ENCODE assay signal across 8 cellular contexts in the genomic region with DNA sequence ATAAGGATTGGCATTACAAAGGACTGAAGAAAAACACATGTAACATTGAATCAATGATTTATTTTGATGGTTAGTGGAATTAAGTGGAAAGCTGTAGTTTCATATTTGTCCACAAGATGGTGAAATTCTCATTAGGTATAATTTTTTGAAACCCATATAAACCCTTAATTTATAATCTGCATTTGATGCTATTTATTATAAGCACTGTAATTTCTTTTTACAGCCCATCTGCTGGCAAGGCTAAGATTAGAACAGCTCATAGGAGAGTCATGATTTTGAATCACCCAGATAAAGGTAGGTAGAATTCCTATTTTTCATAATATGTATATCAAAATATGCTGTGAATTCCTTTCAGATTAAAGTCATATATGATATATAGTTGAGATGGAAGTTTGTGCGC.
DNase-seq lines count a peak whose midpoint lies in the region; ATAC-seq, FAIRE-seq and TF ChIP-seq lines count a peak whose summit lies in the region.

No MANE protein-coding gene starts in this region.

- POLR2A ChIA-PET in HEK293T (lab: Yijun Ruan, JAX): no interaction called here

- no peak for ATAC-seq in GM18868 (IDR thresholded peaks at IDR 0.05; ENCODE audit: unreplicated experiment)

- peak; percentile 80 for TF ChIP-seq CTCF in CD14-positive monocyte (IDR thresholded peaks at IDR 0.05)

- DNase-seq in CD14-positive monocyte (ENCODE audit: low spot score) (no peak), HTR-8/SVneo (ENCODE audit: insufficient read length, low spot score) (peak; percentile 12), HEK293T (ENCODE audit: extremely low spot score) (no peak)
- no peak for DNase-seq in activated naive CD4-positive, alpha-beta T cell treated with Interleukin-2 at 50 U/mL for 16 hours
- DNase-seq in stimulated activated CD8-positive, alpha-beta memory T cell treated with anti-CD3 and anti-CD28 coated beads, Interleukin-4, amount 100 ng/mL, for 48 hours: no peak

- H3K4me3 Mint-ChIP-seq in CD14-positive monocyte: no peak overlapping the region

- peaks cover 0 to 2% (median 0%) of the 10 kb centered on the region in 7 donors for H3K9me3 Mint-ChIP-seq in CD14-positive monocyte

- CTCF ChIA-PET in HEK293T (lab: Yijun Ruan, JAX): interaction anchor here (0.7 to 2.3 kb wide), 4 partner anchors 9 to 30 kb away, joined by 3 to 6 read pairs (median 5); no protein-coding TSS in a partner anchor

- FAIRE-seq in HTR-8/SVneo (lab: Jason Lieb, UNC) (no peak), TTC549 (lab: Jason Lieb, UNC) (peak; percentile 73), islet of Langerhans (lab: Jason Lieb, UNC) (peak; percentile 99)

- no peak overlapping the region for H3K27ac Mint-ChIP-seq in CD14-positive monocyte

- peaks cover 0 to 2% (median 0%) of the 10 kb centered on the region in 3 donors for H3K27me3 Mint-ChIP-seq in CD14-positive monocyte (ENCODE audit: low read depth in 3 of 3)

- peaks cover 23 to 31% of the 10 kb centered on the region in 2 donors for H3K36me3 Mint-ChIP-seq in CD14-positive monocyte

- intact Hi-C loops in CD14-positive monocyte (cut with micrococcal nuclease): no loop called here

- H3K4me1 Mint-ChIP-seq in CD14-positive monocyte: peaks cover 12% of the 10 kb centered on the region

TF ChIP-seq in HEK293T, 16 proteins besides CTCF, POLR2A, EP300 and RAD21:
- TF ChIP-seq SUZ12 (IDR thresholded peaks at IDR 0.05) (no peak), TARDBP (IDR thresholded peaks at IDR 0.05) (no peak), FOXA1 (IDR thresholded peaks at IDR 0.05) (no peak), CTBP1 (IDR thresholded peaks at IDR 0.05; ENCODE audit: borderline replicate concordance) (no peak), BHLHE40 (IDR thresholded peaks at IDR 0.05; ENCODE audit: borderline replicate concordance) (no peak), ARNT (IDR thresholded peaks at IDR 0.05) (no peak), L3MBTL2 (conservative IDR thresholded peaks at IDR 0.05) (no peak), ELF4 (IDR thresholded peaks at IDR 0.05) (no peak), NFRKB (IDR thresholded peaks at IDR 0.05) (no peak), FOXM1 (IDR thresholded peaks at IDR 0.05; ENCODE audit: borderline replicate concordance) (no peak), LEF1 (IDR thresholded peaks at IDR 0.05; ENCODE audit: borderline replicate concordance) (no peak), HDGF (IDR thresholded peaks at IDR 0.05; ENCODE audit: borderline replicate concordance) (no peak), SP1 (IDR thresholded peaks at IDR 0.05) (no peak), FOXK2 (IDR thresholded peaks at IDR 0.05) (no peak), ZNF384 (IDR thresholded peaks at IDR 0.05) (no peak)
- TF ChIP-seq, protein P1, sequence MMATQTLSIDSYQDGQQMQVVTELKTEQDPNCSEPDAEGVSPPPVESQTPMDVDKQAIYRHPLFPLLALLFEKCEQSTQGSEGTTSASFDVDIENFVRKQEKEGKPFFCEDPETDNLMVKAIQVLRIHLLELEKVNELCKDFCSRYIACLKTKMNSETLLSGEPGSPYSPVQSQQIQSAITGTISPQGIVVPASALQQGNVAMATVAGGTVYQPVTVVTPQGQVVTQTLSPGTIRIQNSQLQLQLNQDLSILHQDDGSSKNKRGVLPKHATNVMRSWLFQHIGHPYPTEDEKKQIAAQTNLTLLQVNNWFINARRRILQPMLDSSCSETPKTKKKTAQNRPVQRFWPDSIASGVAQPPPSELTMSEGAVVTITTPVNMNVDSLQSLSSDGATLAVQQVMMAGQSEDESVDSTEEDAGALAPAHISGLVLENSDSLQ (IDR thresholded peaks at IDR 0.05): no peak
